In the genomic region with DNA sequence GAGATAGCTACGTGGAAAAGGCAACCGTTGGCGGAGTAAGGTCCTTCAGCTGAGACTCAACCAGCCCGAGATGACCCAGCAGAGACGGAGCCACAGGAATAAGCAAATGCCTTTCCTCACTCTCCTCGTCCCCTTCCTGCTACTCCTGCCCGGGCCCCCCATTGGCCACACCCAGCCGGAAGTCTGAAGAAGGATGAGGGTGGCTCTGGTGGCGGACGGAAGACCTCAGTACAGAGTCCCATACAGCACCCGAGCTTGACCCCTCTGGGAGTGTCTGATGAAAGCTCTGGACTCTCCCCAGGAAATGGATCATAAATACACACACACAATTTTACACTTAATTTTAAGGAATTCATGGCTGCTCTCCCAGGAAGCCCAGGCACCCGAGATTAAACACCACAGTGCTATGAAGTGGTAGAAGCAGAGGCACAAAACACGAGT, we compare ENCODE assay signal across 13 cellular contexts.
DNase-seq lines count a peak whose midpoint lies in the region; ATAC-seq and TF ChIP-seq lines count a peak whose summit lies in the region.
"Had no signal": no experiment of that assay in that cellular context is flagged by ENCODE, and none has a peak within 500 bp of the region (broad histone marks: within the 10 kb centered on the region; RNA-seq: fewer than 3 reads in every experiment).

No MANE protein-coding gene starts in this region.

- TF ChIP-seq CTCF in OCI-LY3 (IDR thresholded peaks at IDR 0.05; ENCODE audit: low read depth, low read length) = no peak
- no peak for TF ChIP-seq CTCF in lung (IDR thresholded peaks at IDR 0.05; ENCODE audit: control extremely low read depth, extremely low read depth)

- no peak for ATAC-seq in lung (ENCODE audit: insufficient read depth, low FRiP score)
- ATAC-seq: WTC11 had no signal

- no peak overlapping the region for H2AFZ ChIP-seq in OCI-LY3 (ENCODE audit: low read depth, low read length)

- peak overlapping the region; percentile 32 for H3K4me3 ChIP-seq in OCI-LY3 (ENCODE audit: low read length)
- no peak overlapping the region for H3K4me3 ChIP-seq in lung
- H3K4me3 ChIP-seq in subcutaneous abdominal adipose tissue (ENCODE audit: low read depth in 1 of 5, low read length in 5 of 5) = peak overlapping the region in 2 of 5 donors; percentile 2 to 22

- H3K9ac ChIP-seq in OCI-LY3 (ENCODE audit: low read length) = peak overlapping the region; percentile 2; the same call in 1 of the 2 replicates
- H3K9ac ChIP-seq in subcutaneous abdominal adipose tissue (ENCODE audit: low read length in 5 of 5) = peak overlapping the region in 1 of 5 donors; percentile 46

- H4K20me1 ChIP-seq in OCI-LY3 (ENCODE audit: insufficient read depth, low read length) = 0 out of 2 replicates have a peak, but pooled peaks cover 6% of the 10 kb centered on the region

- peak; percentile 43 for DNase-seq in fibroblast of peridontal ligament (ENCODE audit: extremely low read depth)
- no peak for DNase-seq in lung (ENCODE audit: low spot score)
- no peak for DNase-seq in posterior cingulate gyrus
- no peak for DNase-seq in NCI-H1417 treated with DMSO at 0.1 percent for 48 hours (lab: John Stamatoyannopoulos, UW)
- DNase-seq in DMS153 (lab: John Stamatoyannopoulos, UW) = no peak
- DNase-seq: amygdala; CD8-positive, alpha-beta memory T cell; dermis blood vessel endothelial cell; H7; naive B cell had no signal

- H3K4me1 ChIP-seq in OCI-LY3 (ENCODE audit: low read length) (peaks cover 26% of the 10 kb centered on the region), lung (ENCODE audit: control insufficient read depth in 2 of 2, insufficient read depth in 2 of 2, low read length in 2 of 2) (peaks cover 0 to 5% of the 10 kb centered on the region in 2 donors), subcutaneous abdominal adipose tissue (ENCODE audit: control insufficient read depth in 5 of 5, insufficient read depth in 5 of 5, low read length in 5 of 5) (peaks cover 4 to 27% (median 25%) of the 10 kb centered on the region in 5 donors)

- intact Hi-C loops in posterior cingulate gyrus (cut with DNase I) = no loop called here

- H3K79me2 ChIP-seq in OCI-LY3 (ENCODE audit: low read length) = no peaks in the 10 kb centered on the region

- H3K27ac ChIP-seq in OCI-LY3 (ENCODE audit: low read length) = peak overlapping the region; percentile 27; the same call in 1 of the 2 replicates
- H3K27ac ChIP-seq in lung (ENCODE audit: low read depth in 1 of 2, low read length in 1 of 2) = peak overlapping the region; percentile 35 to 71
- peak overlapping the region; percentile 42 for H3K27ac ChIP-seq in subcutaneous abdominal adipose tissue (ENCODE audit: low read depth, low read length)

- 51 to 54% methylated on average over 13 of the region's 13 CpGs for WGBS in lung, 2 donors

- H3K9me3 ChIP-seq in OCI-LY3 (ENCODE audit: insufficient read depth, low read length) (no peaks in the 10 kb centered on the region), lung (ENCODE audit: control insufficient read depth in 2 of 2, insufficient read depth in 1 of 2, low read length in 1 of 2) (no peaks in the 10 kb centered on the region), subcutaneous abdominal adipose tissue (ENCODE audit: control insufficient read depth in 5 of 5, low read length in 5 of 5) (no peaks in the 10 kb centered on the region)

- H3K36me3 ChIP-seq in OCI-LY3 (replicated peaks; ENCODE audit: low read depth, low read length) = no peaks in the 10 kb centered on the region
- no peaks in the 10 kb centered on the region for H3K36me3 ChIP-seq in lung (ENCODE audit: control insufficient read depth in 2 of 2, insufficient read depth in 2 of 2, low read length in 2 of 2)
- H3K36me3 ChIP-seq in subcutaneous abdominal adipose tissue (ENCODE audit: control insufficient read depth in 5 of 5, insufficient read depth in 5 of 5, low read length in 5 of 5) = no peaks in the 10 kb centered on the region

- H3K27me3 ChIP-seq in OCI-LY3 (ENCODE audit: low read depth, low read length) (peaks cover 37% of the 10 kb centered on the region), lung (ENCODE audit: control insufficient read depth, insufficient read depth) (no peaks in the 10 kb centered on the region), subcutaneous abdominal adipose tissue (ENCODE audit: control insufficient read depth in 5 of 5, insufficient read depth in 4 of 5, low read length in 5 of 5) (no peaks in the 10 kb centered on the region)

- H3K4me2 ChIP-seq in OCI-LY3 (ENCODE audit: low read length) = peak overlapping the region; percentile 70
